13 cellular contexts compared by ENCODE assay signal in the genomic region with DNA sequence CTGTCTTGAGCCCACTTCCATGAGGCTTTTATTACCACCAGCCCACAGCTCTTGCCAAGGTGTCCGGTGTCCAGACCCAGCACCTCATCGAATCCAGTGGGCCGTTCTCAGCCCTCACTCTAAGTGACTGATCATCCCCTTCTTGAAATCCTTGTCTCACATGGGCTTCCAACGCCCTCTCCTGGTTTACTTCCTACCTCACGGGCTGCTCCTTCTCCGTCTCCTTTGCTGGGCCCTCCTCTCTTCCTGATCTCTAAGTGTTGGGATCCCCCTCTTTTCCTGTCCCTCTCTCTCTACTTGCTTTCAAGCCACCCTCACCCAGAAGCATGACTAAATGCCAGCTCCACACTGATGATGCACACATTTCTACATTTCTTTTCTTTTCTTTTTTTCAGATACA. TPM values are rescaled to one million over a fixed set of nuclear protein-coding genes. Genes with fewer than 3 reads are reported as not detected.
DNase-seq lines count a peak whose midpoint lies in the region; ATAC-seq, FAIRE-seq and TF ChIP-seq lines count a peak whose summit lies in the region.
"Had no signal": no experiment of that assay in that cellular context is flagged by ENCODE, and none has a peak within 500 bp of the region (broad histone marks: within the 10 kb centered on the region; RNA-seq: fewer than 3 reads in every experiment).

No MANE protein-coding gene starts in this region.

- TF ChIP-seq CTCF in GM12878 (IDR thresholded peaks at IDR 0.05 in 2 of 3, conservative IDR thresholded peaks at IDR 0.05 in 1 of 3; ENCODE audit: control insufficient read depth in 2 of 3, extremely low read depth in 1 of 3, insufficient read depth in 1 of 3, low read depth in 3 of 3, low read length in 3 of 3): peak in 2 of 3 experiments; percentile 10 to 30; a peak in 1 of 6 replicates
- TF ChIP-seq CTCF in mucosa of descending colon (IDR thresholded peaks at IDR 0.05): no peak

- in situ Hi-C loops in GM12878 (cut with MboI): no loop called here

- H3K4me1 ChIP-seq in GM12878 (ENCODE audit: control insufficient read depth, insufficient read depth, low read length): 0 out of 2 replicates have a peak, but pooled peaks cover 2% of the 10 kb centered on the region
- H3K4me1 ChIP-seq in mucosa of descending colon (ENCODE audit: low read depth): peaks cover 4% of the 10 kb centered on the region

- H3K4me3 ChIP-seq in GM12878 (no peak overlapping the region), mucosa of descending colon (no peak overlapping the region)

- TF ChIP-seq POLR2A in GM12878 (IDR thresholded peaks at IDR 0.05; ENCODE audit: low read depth, low read length): no peak

- TF ChIP-seq EP300 in GM12878 (IDR thresholded peaks at IDR 0.05; ENCODE audit: borderline replicate concordance in 1 of 2, control insufficient read depth in 1 of 2, low read depth in 2 of 2, low read length in 2 of 2): no peak

- H3K27ac ChIP-seq in GM12878 (ENCODE audit: control insufficient read depth, insufficient read depth): no peak overlapping the region

- no TSS peak for BruUV-seq in GM12878 (replicated peaks; lab: Mats Ljungman, UMichigan)

- peak; percentile 61 for DNase-seq in EH (ENCODE audit: low read depth)
- DNase-seq in Kasumi-1 (lab: John Stamatoyannopoulos, UW): peak; percentile 70 to 71
- DNase-seq in GM12878 (ENCODE audit: low read depth, low spot score): no peak
- DNase-seq in mucosa of descending colon: no peak
- no peak for DNase-seq in activated CD4-positive, alpha-beta T cell treated with anti-CD3 and anti-CD28 coated beads for 1 hour
- no peak for DNase-seq in activated effector memory CD4-positive, alpha-beta T cell treated with Interleukin-2 at 50 U/mL for 16 hours
- DNase-seq: activated B cell treated with CpG ODN at 0.5 μM for 24 hours, amygdala, NCI-H446 treated with DMSO at 0.1 percent for 48 hours had no signal

- POLR2A ChIA-PET in GM12878 (lab: Charles Lee): no interaction called here

- intact Hi-C loops in GM12878 (cut with micrococcal nuclease; ENCODE audit: unreplicated experiment) (no loop called here), mucosa of descending colon (cut with DNase I, micrococcal nuclease) (no loop called here)

- H3K9ac ChIP-seq in GM12878 (ENCODE audit: control insufficient read depth, insufficient read depth, low read length): no peak overlapping the region

- H3K9me3 ChIP-seq in GM12878 (replicated peaks; ENCODE audit: control insufficient read depth, insufficient read depth, low read length) (no peaks in the 10 kb centered on the region), mucosa of descending colon (no peaks in the 10 kb centered on the region)

- WGBS in GM12878 (ENCODE audit: insufficient coverage, insufficient replicate concordance, low lambda C conversion rate, missing lambda C conversion rate): 18% methylated on average over 6 of the region's 6 CpGs

- FAIRE-seq in GM12878 (lab: Jason Lieb, UNC): no peak
- FAIRE-seq: GM18507 had no signal

- SMC1A ChIA-PET in GM12878 (lab: Charles Lee; ENCODE audit: uncharacterized antibody, unreplicated experiment): interaction anchor here (1.0 to 2.0 kb wide), 3 partner anchors 25 to 86 kb away, joined by 3 to 8 read pairs (median 3); no protein-coding TSS in a partner anchor

- RAD21 ChIA-PET in GM12878 (lab: Charles Lee; ENCODE audit: unreplicated experiment): interaction anchor here (0.9 to 1.5 kb wide), 4 partner anchors 17 to 86 kb away, joined by 3 to 4 read pairs (median 4); no protein-coding TSS in a partner anchor

- no peaks in the 10 kb centered on the region for H3K79me2 ChIP-seq in GM12878 (ENCODE audit: control insufficient read depth, insufficient read depth, low read length)

- no peak overlapping the region for H3K4me2 ChIP-seq in GM12878 (ENCODE audit: control insufficient read depth, insufficient read depth)

- H2AFZ ChIP-seq in GM12878 (ENCODE audit: control insufficient read depth, low read depth, low read length): no peak overlapping the region

- peaks cover 2% of the 10 kb centered on the region in 2 experiments; a peak in 2 of 4 replicates for H3K27me3 ChIP-seq in GM12878 (replicated peaks in 1 of 2; ENCODE audit: control insufficient read depth in 2 of 2, insufficient read depth in 2 of 2, low read length in 1 of 2)

- H3K36me3 ChIP-seq in GM12878 (ENCODE audit: control insufficient read depth in 2 of 2, insufficient read depth in 2 of 2, low read length in 1 of 2): no peaks in the 10 kb centered on the region
- no peaks in the 10 kb centered on the region for H3K36me3 ChIP-seq in mucosa of descending colon (ENCODE audit: low read depth)

- H4K20me1 ChIP-seq in GM12878 (ENCODE audit: control insufficient read depth, insufficient read depth): no peaks in the 10 kb centered on the region

- ATAC-seq in GM12878 (no peak), mucosa of descending colon (peak; percentile 28), GM18498 (IDR thresholded peaks at IDR 0.05; ENCODE audit: unreplicated experiment) (no peak), GM18868 (IDR thresholded peaks at IDR 0.05; ENCODE audit: unreplicated experiment) (no peak)

- CTCF ChIA-PET in GM12878 (lab: Yijun Ruan, JAX): interaction anchor here (0.8 to 3.2 kb wide), 15 partner anchors 11 to 249 kb away, joined by 3 to 25 read pairs (median 4); a partner anchor contains a TSS

- 0 out of 2 replicates have a peak, but pooled peaks have one; percentile 4 for TF ChIP-seq RAD21 in GM12878 (IDR thresholded peaks at IDR 0.05; ENCODE audit: insufficient read depth, low read depth, low read length)

TF ChIP-seq in GM12878, 131 proteins besides CTCF, POLR2A, EP300 and RAD21 (continues in another document):
- TF ChIP-seq PAX8 (IDR thresholded peaks at IDR 0.05) (no peak), CBFB (IDR thresholded peaks at IDR 0.05; ENCODE audit: low read depth) (no peak), ZZZ3 (IDR thresholded peaks at IDR 0.05; ENCODE audit: control insufficient read depth, insufficient read length, low read depth) (no peak), GABPA (IDR thresholded peaks at IDR 0.05; ENCODE audit: low read depth) (no peak)

RNA-seq across cellular contexts. Expression of a gene that starts 9.0 kb away (rescaled TPM):
- total RNA-seq in GM12878 (2013; cell fraction: nucleolus; rRNA removed): not detected in 2 replicates
- total RNA-seq in GM12878 (2014; rRNA removed): not detected in 2 replicates
- total RNA-seq in GM12878 (2014; rRNA removed; fragmentation: Illumina TruSeq; extraction: Trizol): not detected in 2 replicates
- total RNA-seq in GM12878 (2021): 0.11 TPM in 1 of 2 replicates, not detected in the other
- not detected for polyA plus RNA-seq in GM12878 (2011; ENCODE audit: low read depth)
- polyA plus RNA-seq in GM12878 (2011; rRNA removed): not detected in 2 replicates
- not detected in 2 replicates for polyA plus RNA-seq in GM12878 (2011; cell fraction: cytosol; rRNA removed)
- not detected in 2 replicates for polyA plus RNA-seq in GM12878 (2011; cell fraction: nucleus; rRNA removed)
- 0.11 and 0.19 TPM in 2 replicates for polyA plus RNA-seq in GM12878 (2012)
- polyA plus RNA-seq in GM12878 (2014; fragmentation: Illumina TruSeq; extraction: Trizol): not detected in 2 replicates
- not detected for polyA plus RNA-seq in GM12878 (2014; fragmentation: Nextera tagmentation; extraction: Ambion mirVana)
- 0.04 TPM in 1 of 2 replicates, not detected in the other for polyA plus RNA-seq in GM12878 (2014; rRNA removed)
- not detected for polyA plus RNA-seq in GM12878 (2016; fragmentation: Nextera tagmentation; extraction: Ambion mirVana)
- polyA minus RNA-seq in GM12878 (2011; rRNA and poly(A)+ RNA removed): not detected in 2 replicates
- polyA minus RNA-seq in GM12878 (2011; cell fraction: cytosol; rRNA and poly(A)+ RNA removed): not detected in 2 replicates
- polyA minus RNA-seq in GM12878 (2011; cell fraction: nucleus; rRNA and poly(A)+ RNA removed): not detected in 2 replicates
- not detected for total RNA-seq in mucosa of descending colon
- total RNA-seq: activated B cell treated with CpG ODN at 0.5 μM for 24 hours, HT-29 had no signal

RNA-seq across cellular contexts. Expression of a gene that starts 21.6 kb away (rescaled TPM):
- not detected in 2 replicates for total RNA-seq in GM12878 (2013; cell fraction: nucleolus; rRNA removed)
- total RNA-seq in GM12878 (2014; rRNA removed) (not detected in 2 replicates), GM12878 (2014; rRNA removed; fragmentation: Illumina TruSeq; extraction: Trizol) (not detected in 2 replicates), GM12878 (2021) (not detected in 2 replicates), mucosa of descending colon (under 1 TPM in 1 of 3 donors, not detected in 2; 0.87 TPM)
- not detected for polyA plus RNA-seq in GM12878 (2011; ENCODE audit: low read depth)
- polyA plus RNA-seq in GM12878 (2011; rRNA removed) (not detected in 2 replicates), GM12878 (2014; fragmentation: Illumina TruSeq; extraction: Trizol) (0.25 and 1.1 TPM in 2 replicates), GM12878 (2014; fragmentation: Nextera tagmentation; extraction: Ambion mirVana) (1 to 10 TPM in 1 of 2 experiments, under 1 TPM in 1; 0.82 to 1.0 TPM), GM12878 (2014; rRNA removed) (0.40 and 0.53 TPM in 2 replicates), GM12878 (2016; fragmentation: Nextera tagmentation; extraction: Ambion mirVana) (1 to 10 TPM; 1.8 to 2.8 TPM)
- polyA plus RNA-seq in GM12878 (2011; cell fraction: cytosol; rRNA removed): 0.15 TPM in 1 of 2 replicates, not detected in the other
- polyA plus RNA-seq in GM12878 (2011; cell fraction: nucleus; rRNA removed): not detected in 2 replicates
- not detected in 2 replicates for polyA plus RNA-seq in GM12878 (2012)
- not detected in 2 replicates for polyA minus RNA-seq in GM12878 (2011; rRNA and poly(A)+ RNA removed)
- polyA minus RNA-seq in GM12878 (2011; cell fraction: cytosol; rRNA and poly(A)+ RNA removed): not detected in 2 replicates
- polyA minus RNA-seq in GM12878 (2011; cell fraction: nucleus; rRNA and poly(A)+ RNA removed): not detected in 2 replicates

RNA-seq across cellular contexts. Expression of a gene that starts 21.9 kb away (rescaled TPM):
- total RNA-seq in GM12878 (2013; cell fraction: nucleolus; rRNA removed): 129 and 141 TPM in 2 replicates
- total RNA-seq in GM12878 (2014; rRNA removed) (358 and 369 TPM in 2 replicates), GM12878 (2014; rRNA removed; fragmentation: Illumina TruSeq; extraction: Trizol) (376 and 396 TPM in 2 replicates), GM12878 (2021) (347 and 356 TPM in 2 replicates), mucosa of descending colon (100 to 1,000 TPM; 117 to 157 (median 133) TPM)
- 197 TPM for polyA plus RNA-seq in GM12878 (2011; ENCODE audit: low read depth)
- polyA plus RNA-seq in GM12878 (2011; rRNA removed) (435 and 458 TPM in 2 replicates), GM12878 (2014; fragmentation: Illumina TruSeq; extraction: Trizol) (372 and 384 TPM in 2 replicates), GM12878 (2014; fragmentation: Nextera tagmentation; extraction: Ambion mirVana) (100 to 1,000 TPM; 491 to 585 TPM), GM12878 (2014; rRNA removed) (319 and 330 TPM in 2 replicates), GM12878 (2016; fragmentation: Nextera tagmentation; extraction: Ambion mirVana) (100 to 1,000 TPM; 489 to 496 TPM)
- polyA plus RNA-seq in GM12878 (2011; cell fraction: cytosol; rRNA removed): 383 and 487 TPM in 2 replicates
- 170 and 243 TPM in 2 replicates for polyA plus RNA-seq in GM12878 (2011; cell fraction: nucleus; rRNA removed)
- polyA plus RNA-seq in GM12878 (2012): 166 and 177 TPM in 2 replicates
- 445 and 573 TPM in 2 replicates for polyA minus RNA-seq in GM12878 (2011; rRNA and poly(A)+ RNA removed)
- polyA minus RNA-seq in GM12878 (2011; cell fraction: cytosol; rRNA and poly(A)+ RNA removed): 166 and 191 TPM in 2 replicates
- polyA minus RNA-seq in GM12878 (2011; cell fraction: nucleus; rRNA and poly(A)+ RNA removed): 60.0 and 98.2 TPM in 2 replicates

Comparison
In these comparisons a context has a peak if more than half of its experiments do, and no peak if none do; other contexts are left out.
1. DNase-seq: peak in EH (single experiment) and Kasumi-1 (2 of 2); none in GM12878 (single experiment), mucosa of descending colon (0 of 3), activated CD4-positive, alpha-beta T cell treated with anti-CD3 and anti-CD28 coated beads for 1 hour (single experiment) and activated effector memory CD4-positive, alpha-beta T cell treated with Interleukin-2 at 50 U/mL for 16 hours (single experiment).